ENCODE assay signal across 8 cellular contexts in the genomic region with DNA sequence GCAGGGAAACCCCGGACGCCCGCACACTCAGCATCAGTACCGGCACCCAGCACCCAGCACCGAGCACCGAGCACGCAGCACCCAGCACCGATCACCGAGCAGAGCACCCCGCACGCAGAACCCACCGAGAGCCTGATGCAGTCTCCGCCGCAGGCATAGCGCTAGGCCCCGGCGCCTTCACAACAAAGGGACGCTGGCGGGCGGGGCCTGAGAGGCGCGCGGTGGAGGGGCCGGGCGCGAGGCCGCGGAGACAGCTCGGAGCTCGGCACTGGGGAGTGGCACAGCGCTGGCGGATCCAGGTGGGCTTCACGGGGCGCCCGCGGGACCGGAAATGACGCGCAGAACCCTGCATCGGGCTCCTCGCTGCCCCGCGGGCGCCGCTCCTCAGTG. TPM values are rescaled to one million over a fixed set of nuclear protein-coding genes. Genes with fewer than 3 reads are reported as not detected.
DNase-seq lines count a peak whose midpoint lies in the region; ATAC-seq and TF ChIP-seq lines count a peak whose summit lies in the region.
"Not testable (repeated sequence)": the region's sequence is repeated elsewhere in the genome, so short reads cannot be mapped to it uniquely, and the experiment has no call there.

No MANE protein-coding gene starts in this region.

- H3K27ac ChIP-seq in AG04450 (ENCODE audit: low read depth, low read length): peak overlapping the region; percentile 93
- H3K27ac ChIP-seq in duodenal mucosa (ENCODE audit: low read depth, low read length): peak overlapping the region; percentile 83
- peak overlapping the region; percentile 92 to 97 for H3K27ac ChIP-seq in left lung

- TF ChIP-seq CTCF in AG04450 (IDR thresholded peaks at IDR 0.05; ENCODE audit: low read depth, low read length); left lung (IDR thresholded peaks at IDR 0.05): not testable (repeated sequence)

- peak overlapping the region; percentile 59 for H3K4me3 ChIP-seq in AG04450 (ENCODE audit: low read depth, low read length)
- H3K4me3 ChIP-seq in duodenal mucosa (ENCODE audit: low read depth in 1 of 2, low read length in 2 of 2): peak overlapping the region; percentile 22 to 59
- peak overlapping the region; percentile 41 to 59 for H3K4me3 ChIP-seq in left lung

- H3K27me3 ChIP-seq in AG04450 (ENCODE audit: control insufficient read depth, insufficient read depth, low read length); duodenal mucosa (ENCODE audit: control insufficient read depth in 1 of 2, insufficient read depth in 2 of 2, low read length in 2 of 2); left lung: not testable (repeated sequence)

- not testable (repeated sequence) for H3K9ac ChIP-seq in duodenal mucosa (ENCODE audit: low read depth in 1 of 2, low read length in 2 of 2)

- POLR2A ChIA-PET in AG04450 (lab: Yijun Ruan, JAX): not testable (repeated sequence)

- H3K36me3 ChIP-seq in duodenal mucosa (ENCODE audit: control insufficient read depth in 1 of 2, insufficient read depth in 2 of 2, low read length in 2 of 2); left lung: not testable (repeated sequence)

- H3K4me1 ChIP-seq in duodenal mucosa (ENCODE audit: control insufficient read depth in 1 of 2, insufficient read depth in 2 of 2, low read length in 2 of 2): not testable (repeated sequence)
- H3K4me1 ChIP-seq in left lung: peaks cover 0 to 13% of the 10 kb centered on the region in 2 donors

- DNase-seq in AG04450 (ENCODE audit: low read depth, low spot score) (peak; percentile 2), HUDEP-2 (lab: John Stamatoyannopoulos, UW; ENCODE audit: unreplicated experiment in 76 of 76) (peak in 49 of 76 experiments; percentile 18 to 79 (median 56)), NOMO-1 (lab: John Stamatoyannopoulos, UW; ENCODE audit: unreplicated experiment in 2 of 2) (peak; percentile 20 to 42), left lung (peak; percentile 76 to 98)
- peak; percentile 54 to 67 for DNase-seq in activated CD8-positive, alpha-beta memory T cell treated with anti-CD3 and anti-CD28 coated beads for 1 hour (ENCODE audit: extremely low read depth in 1 of 2, low read depth in 1 of 2)
- peak; percentile 70 for DNase-seq in stimulated activated CD4-positive, alpha-beta T cell treated with anti-CD3 and anti-CD28 coated beads, Interleukin-12 subunit alpha, Interleukin-12 subunit beta, amount 100 ng/mL, for 4 hours

- not testable (repeated sequence) for H3K9me3 ChIP-seq in AG04450 (ENCODE audit: control insufficient read depth, insufficient read depth, low read length); duodenal mucosa (ENCODE audit: control insufficient read depth in 1 of 2, low read length in 2 of 2); left lung

- CTCF ChIA-PET in AG04450 (lab: Charles Lee): not testable (repeated sequence)

- intact Hi-C loops in left lung (cut with DNase I): not testable (repeated sequence)

- ATAC-seq in GM21360 (IDR thresholded peaks at IDR 0.05; ENCODE audit: unreplicated experiment): peak; percentile 38
- peak; percentile 83 for ATAC-seq in left lung

RNA-seq across cellular contexts. Expression of gene SLC35E2B, which starts 0.3 kb away (rescaled TPM):
- polyA plus RNA-seq in AG04450 (2011; rRNA removed): 30.5 and 36.4 TPM in 2 replicates
- 36.4 and 42.3 TPM in 2 replicates for polyA minus RNA-seq in AG04450 (2011; rRNA and poly(A)+ RNA removed)
- 10 to 100 TPM; 45.7 to 55.4 TPM for total RNA-seq in left lung

RNA-seq across cellular contexts. Expression of gene CDK11A, which starts 31.8 kb away (rescaled TPM):
- polyA plus RNA-seq in AG04450 (2011; rRNA removed): 6.0 and 10.6 TPM in 2 replicates
- polyA minus RNA-seq in AG04450 (2011; rRNA and poly(A)+ RNA removed): 8.3 and 13.4 TPM in 2 replicates
- total RNA-seq in left lung: 10 to 100 TPM; 21.1 to 43.2 TPM

RNA-seq across cellular contexts. Expression of gene CDK11B, which starts 33.5 kb away (rescaled TPM):
- polyA plus RNA-seq in AG04450 (2011; rRNA removed): 6.7 and 13.3 TPM in 2 replicates
- polyA minus RNA-seq in AG04450 (2011; rRNA and poly(A)+ RNA removed): 4.1 and 5.6 TPM in 2 replicates
- 10 to 100 TPM; 16.3 to 23.2 TPM for total RNA-seq in left lung

Comparison
In these comparisons a context has a peak if more than half of its experiments do, and no peak if none do; other contexts are left out.
1. Peak in every context shown above with its lines: DNase-seq, ATAC-seq, H3K4me3 ChIP-seq and H3K27ac ChIP-seq.
2. DNase-seq: peak in every context shown above with its lines; median percentile 87 in left lung; 70 in stimulated activated CD4-positive, alpha-beta T cell treated with anti-CD3 and anti-CD28 coated beads, Interleukin-12 subunit alpha, Interleukin-12 subunit beta, amount 100 ng/mL, for 4 hours; 60 in activated CD8-positive, alpha-beta memory T cell treated with anti-CD3 and anti-CD28 coated beads for 1 hour; 56 in HUDEP-2; 31 in NOMO-1; 2 in AG04450.